Comparison of ENCODE assay signal across 8 cellular contexts in the genomic region with DNA sequence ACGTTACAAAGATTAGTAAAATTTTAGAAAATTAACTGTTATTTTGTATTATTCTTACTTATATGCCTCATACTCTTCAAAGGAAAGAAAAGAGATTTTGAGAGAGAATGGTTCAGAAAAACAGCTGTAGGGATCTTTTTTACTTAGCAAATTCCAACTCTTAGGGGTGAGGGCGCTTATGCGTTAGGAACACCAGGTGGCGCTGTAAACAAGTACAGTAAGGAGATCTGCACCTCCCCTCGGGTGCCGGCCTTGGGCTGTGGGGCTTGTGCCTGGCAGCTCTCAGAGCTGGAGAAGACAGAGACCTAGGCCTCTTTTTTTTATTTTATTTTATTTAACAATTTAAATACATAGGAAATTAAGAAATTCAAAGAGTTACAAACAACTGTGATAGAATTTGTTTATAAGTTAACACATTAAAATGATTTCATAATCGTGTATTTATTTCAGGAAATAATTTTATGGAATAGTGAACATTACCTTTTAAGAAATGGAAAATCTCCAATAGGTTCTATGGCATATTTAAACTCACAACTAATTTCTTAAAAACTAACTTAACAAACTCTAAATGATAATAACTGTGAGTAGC. TPM values are rescaled to one million over a fixed set of nuclear protein-coding genes. Genes with fewer than 3 reads are reported as not detected.
DNase-seq lines count a peak whose midpoint lies in the region; ATAC-seq and TF ChIP-seq lines count a peak whose summit lies in the region.

No MANE protein-coding gene starts in this region.

- peaks cover 12% of the 10 kb centered on the region; the same call in 1 of the 2 replicates for H3K36me3 ChIP-seq in BLaER1
- H3K36me3 ChIP-seq in left lung = no peaks in the 10 kb centered on the region

- no peaks in the 10 kb centered on the region for H4K20me1 ChIP-seq in BLaER1

- ATAC-seq in GM19025 (IDR thresholded peaks at IDR 0.05; ENCODE audit: low read depth, unreplicated experiment) (peak; percentile 88), HG03159 (IDR thresholded peaks at IDR 0.05; ENCODE audit: unreplicated experiment) (peak; percentile 95), left lung (peak; percentile 97)

- intact Hi-C loops in left lung (cut with DNase I) = no loop called here

- TF ChIP-seq CTCF in left lung (IDR thresholded peaks at IDR 0.05) = peak; percentile 84 to 91

- H3K27ac ChIP-seq in BLaER1 = no peak overlapping the region
- H3K27ac ChIP-seq in left lung = no peak overlapping the region

- H3K4me1 ChIP-seq in BLaER1 (peaks cover 16% of the 10 kb centered on the region), left lung (no peaks in the 10 kb centered on the region)

- H3K4me2 ChIP-seq in BLaER1 = peak overlapping the region; percentile 24; the same call in 1 of the 2 replicates

- no peaks in the 10 kb centered on the region for H3K27me3 ChIP-seq in BLaER1
- H3K27me3 ChIP-seq in left lung = no peaks in the 10 kb centered on the region

- no peak overlapping the region for H3K9ac ChIP-seq in BLaER1

- DNase-seq in NCI-H345 treated with DMSO at 0.1 percent for 48 hours (lab: John Stamatoyannopoulos, UW; ENCODE audit: unreplicated experiment) (peak; percentile 72), cerebellum (ENCODE audit: low spot score) (peak; percentile 79), left lung (peak; percentile 73 to 84)
- peak; percentile 65 for DNase-seq in activated CD4-positive, CD25-positive, alpha-beta regulatory T cell treated with anti-CD3 and anti-CD28 coated beads, Interleukin-2, amount 50 U/mL, for 72 hours
- DNase-seq in stimulated activated CD4-positive, alpha-beta T cell treated with anti-CD3 and anti-CD28 coated beads, TNF-alpha, amount 100 ng/mL, for 24 hours (ENCODE audit: low read depth in 3 of 3) = peak; percentile 42 to 68 (median 61)

- no peak overlapping the region for H3K4me3 ChIP-seq in BLaER1
- no peak overlapping the region for H3K4me3 ChIP-seq in left lung

- peaks cover 13% of the 10 kb centered on the region for H3K9me3 ChIP-seq in BLaER1
- no peaks in the 10 kb centered on the region for H3K9me3 ChIP-seq in left lung

RNA-seq across cellular contexts. Expression of a gene that starts 32.6 kb away (rescaled TPM):
- total RNA-seq in cerebellum = 9.7 TPM
- total RNA-seq in left lung = 1 to 10 TPM; 4.1 to 7.2 TPM

RNA-seq across cellular contexts. Expression of a gene that starts 54.4 kb away (rescaled TPM):
- 1.8 TPM for total RNA-seq in cerebellum
- total RNA-seq in left lung = 10 to 100 TPM; 15.7 to 26.5 TPM
